ENCODE assay signal across 8 cellular contexts in the genomic region with DNA sequence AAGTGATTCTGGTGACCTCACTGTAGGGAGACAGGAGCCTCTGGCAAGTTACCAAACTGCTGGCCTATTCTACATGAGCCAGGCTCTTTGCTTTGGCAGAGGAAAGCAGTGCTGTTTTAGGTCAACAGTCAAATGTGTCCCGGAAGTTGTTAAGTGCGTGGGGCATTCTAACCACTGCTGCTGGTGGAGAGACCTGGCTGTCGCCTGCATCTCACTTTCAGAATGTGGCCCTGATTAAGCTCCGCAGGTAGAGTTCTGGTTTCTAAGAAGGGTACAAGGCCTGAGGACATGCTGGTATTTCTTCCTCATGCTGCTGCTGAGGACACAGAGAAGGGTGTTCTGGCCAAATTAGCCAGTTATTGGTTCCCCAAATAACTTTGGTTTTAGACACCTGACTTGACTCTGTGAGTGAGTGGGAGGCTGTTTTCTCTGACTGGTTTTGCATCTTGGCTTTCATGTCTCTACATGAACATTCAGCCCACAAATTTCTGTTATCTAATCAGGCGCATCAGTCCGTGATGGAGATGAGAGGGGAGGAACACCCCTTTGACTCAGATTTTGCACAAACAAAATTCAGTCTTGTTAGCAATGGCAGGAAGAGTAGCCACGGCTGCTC.
DNase-seq lines count a peak whose midpoint lies in the region; ATAC-seq, FAIRE-seq and TF ChIP-seq lines count a peak whose summit lies in the region.

No MANE protein-coding gene starts in this region.

- TF ChIP-seq RAD21 in K562 (CRISPR knock-in tag; conservative IDR thresholded peaks at IDR 0.05 in 1 of 2, IDR thresholded peaks at IDR 0.05 in 1 of 2), result no peak

- no peaks in the 10 kb centered on the region for H3K9me3 ChIP-seq in K562 (replicated peaks; ENCODE audit: control insufficient read depth, insufficient read depth, low read depth, low read length)

- FAIRE-seq in K562 (lab: Jason Lieb, UNC), result no peak

- no peaks in the 10 kb centered on the region for H3K79me2 ChIP-seq in K562 (ENCODE audit: control insufficient read depth, insufficient read depth, low read length)

- no peak overlapping the region for H3K4me3 Mint-ChIP-seq in progenitor cell of endocrine pancreas (ENCODE audit: low read depth)

- in situ Hi-C loops in K562 (cut with MboI), result no loop called here

- no peak overlapping the region; a peak in 1 of 4 replicates for H3K9ac ChIP-seq in K562 (ENCODE audit: insufficient read depth in 1 of 2, low read depth in 2 of 2, low read length in 2 of 2)

- peak; percentile 95 for DNase-seq in NCI-H1092 (lab: John Stamatoyannopoulos, UW)
- DNase-seq in K562 (ENCODE audit: extremely low read depth in 1 of 4, low spot score in 3 of 4), result no peak
- DNase-seq in progenitor cell of endocrine pancreas (ENCODE audit: low spot score, unreplicated experiment), result no peak
- DNase-seq in hippocampal formation (lab: John Stamatoyannopoulos, UW), result no peak
- DNase-seq in GDM1 (lab: John Stamatoyannopoulos, UW), result no peak
- no peak for DNase-seq in inferior parietal cortex (ENCODE audit: extremely low spot score)

- H2AFZ ChIP-seq in K562 (ENCODE audit: low read depth, low read length), result no peak overlapping the region

- no peak overlapping the region for H3K4me2 ChIP-seq in K562 (ENCODE audit: insufficient read depth, low read length)

- no peaks in the 10 kb centered on the region for H3K4me1 Mint-ChIP-seq in progenitor cell of endocrine pancreas (ENCODE audit: low read depth)

- POLR2A ChIA-PET in K562 (lab: Yijun Ruan, JAX), result no interaction called here

- H3K27me3 ChIP-seq in K562 (ENCODE audit: control insufficient read depth in 2 of 2, insufficient read depth in 2 of 2, low read length in 2 of 2), result peaks cover 0 to 4% of the 10 kb centered on the region in 2 experiments; a peak in 1 of 5 replicates

- no peak overlapping the region for H3K4me3 ChIP-seq in K562

- H3K36me3 Mint-ChIP-seq in progenitor cell of endocrine pancreas (ENCODE audit: insufficient read depth), result no peaks in the 10 kb centered on the region

- BruUV-seq in K562 (replicated peaks; lab: Mats Ljungman, UMichigan), result no TSS peak

- peaks cover 8% of the 10 kb centered on the region for H3K9me3 Mint-ChIP-seq in progenitor cell of endocrine pancreas (ENCODE audit: low read depth)

- no peak overlapping the region for H3K27ac ChIP-seq in K562 (ENCODE audit: extremely low read depth, low read depth, low read length)

- H3K27ac Mint-ChIP-seq in progenitor cell of endocrine pancreas, result peak overlapping the region; percentile 18

- no peaks in the 10 kb centered on the region for H4K20me1 ChIP-seq in K562 (replicated peaks; ENCODE audit: control insufficient read depth, insufficient read depth, low read length)

- TF ChIP-seq CTCF in K562 (IDR thresholded peaks at IDR 0.05 in 2 of 3, conservative IDR thresholded peaks at IDR 0.05 in 1 of 3; ENCODE audit: insufficient read depth in 2 of 3, low read depth in 1 of 3, low read length in 3 of 3) (no peak), progenitor cell of endocrine pancreas (IDR thresholded peaks at IDR 0.05; ENCODE audit: unreplicated experiment) (no peak)

- ATAC-seq in GM18519 (IDR thresholded peaks at IDR 0.05; ENCODE audit: low FRiP score, unreplicated experiment) (peak; percentile 85), GM21737 (IDR thresholded peaks at IDR 0.05; ENCODE audit: unreplicated experiment) (peak; percentile 86), K562 (peak; percentile 36; the same call in 2 of the 3 replicates)

- TF ChIP-seq EP300 in K562 (IDR thresholded peaks at IDR 0.05; ENCODE audit: low read length), result no peak

- TF ChIP-seq POLR2A in K562 (conservative IDR thresholded peaks at IDR 0.05), result no peak

- H3K36me3 ChIP-seq in K562 (ENCODE audit: control insufficient read depth, insufficient read depth, low read length), result no peaks in the 10 kb centered on the region

- H3K27me3 Mint-ChIP-seq in progenitor cell of endocrine pancreas, result no peaks in the 10 kb centered on the region

- WGBS in K562 (ENCODE audit: insufficient coverage, low coverage, missing lambda C conversion rate), result 5% methylated on average over 7 of the region's 7 CpGs

- CTCF ChIA-PET in K562 (lab: Yijun Ruan, JAX; ENCODE audit: low intra/inter-chr PET ratio), result interaction anchor here (1.9 kb wide), 1 partner anchor 156 kb away, joined by 12 read pairs; no protein-coding TSS in a partner anchor

- H3K4me1 ChIP-seq in K562 (replicated peaks in 1 of 2; ENCODE audit: control insufficient read depth in 2 of 2, insufficient read depth in 2 of 2, low read length in 2 of 2), result no peaks in the 10 kb centered on the region; a peak in 1 of 5 replicates

- H3K9me1 ChIP-seq in K562 (ENCODE audit: control insufficient read depth, insufficient read depth, low read length), result no peaks in the 10 kb centered on the region

- intact Hi-C loops in K562 (cut with micrococcal nuclease), result no loop called here

TF ChIP-seq in K562, 482 proteins besides CTCF, POLR2A, EP300 and RAD21 (continues in another document):
- TF ChIP-seq MEIS2 (IDR thresholded peaks at IDR 0.05; ENCODE audit: partially characterized antibody), result no peak
- no peak for TF ChIP-seq ZNF785 (CRISPR knock-in tag; IDR thresholded peaks at IDR 0.05)
- no peak for TF ChIP-seq MCM2 (IDR thresholded peaks at IDR 0.05; ENCODE audit: low read depth)
- TF ChIP-seq, protein P1, sequence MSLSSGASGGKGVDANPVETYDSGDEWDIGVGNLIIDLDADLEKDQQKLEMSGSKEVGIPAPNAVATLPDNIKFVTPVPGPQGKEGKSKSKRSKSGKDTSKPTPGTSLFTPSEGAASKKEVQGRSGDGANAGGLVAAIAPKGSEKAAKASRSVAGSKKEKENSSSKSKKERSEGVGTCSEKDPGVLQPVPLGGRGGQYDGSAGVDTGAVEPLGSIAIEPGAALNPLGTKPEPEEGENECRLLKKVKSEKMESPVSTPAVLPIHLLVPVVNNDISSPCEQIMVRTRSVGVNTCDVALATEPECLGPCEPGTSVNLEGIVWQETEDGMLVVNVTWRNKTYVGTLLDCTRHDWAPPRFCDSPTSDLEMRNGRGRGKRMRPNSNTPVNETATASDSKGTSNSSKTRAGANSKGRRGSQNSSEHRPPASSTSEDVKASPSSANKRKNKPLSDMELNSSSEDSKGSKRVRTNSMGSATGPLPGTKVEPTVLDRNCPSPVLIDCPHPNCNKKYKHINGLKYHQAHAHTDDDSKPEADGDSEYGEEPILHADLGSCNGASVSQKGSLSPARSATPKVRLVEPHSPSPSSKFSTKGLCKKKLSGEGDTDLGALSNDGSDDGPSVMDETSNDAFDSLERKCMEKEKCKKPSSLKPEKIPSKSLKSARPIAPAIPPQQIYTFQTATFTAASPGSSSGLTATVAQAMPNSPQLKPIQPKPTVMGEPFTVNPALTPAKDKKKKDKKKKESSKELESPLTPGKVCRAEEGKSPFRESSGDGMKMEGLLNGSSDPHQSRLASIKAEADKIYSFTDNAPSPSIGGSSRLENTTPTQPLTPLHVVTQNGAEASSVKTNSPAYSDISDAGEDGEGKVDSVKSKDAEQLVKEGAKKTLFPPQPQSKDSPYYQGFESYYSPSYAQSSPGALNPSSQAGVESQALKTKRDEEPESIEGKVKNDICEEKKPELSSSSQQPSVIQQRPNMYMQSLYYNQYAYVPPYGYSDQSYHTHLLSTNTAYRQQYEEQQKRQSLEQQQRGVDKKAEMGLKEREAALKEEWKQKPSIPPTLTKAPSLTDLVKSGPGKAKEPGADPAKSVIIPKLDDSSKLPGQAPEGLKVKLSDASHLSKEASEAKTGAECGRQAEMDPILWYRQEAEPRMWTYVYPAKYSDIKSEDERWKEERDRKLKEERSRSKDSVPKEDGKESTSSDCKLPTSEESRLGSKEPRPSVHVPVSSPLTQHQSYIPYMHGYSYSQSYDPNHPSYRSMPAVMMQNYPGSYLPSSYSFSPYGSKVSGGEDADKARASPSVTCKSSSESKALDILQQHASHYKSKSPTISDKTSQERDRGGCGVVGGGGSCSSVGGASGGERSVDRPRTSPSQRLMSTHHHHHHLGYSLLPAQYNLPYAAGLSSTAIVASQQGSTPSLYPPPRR (CRISPR knock-in tag; IDR thresholded peaks at IDR 0.05; ENCODE audit: borderline replicate concordance), result no peak
- TF ChIP-seq, protein P2, sequence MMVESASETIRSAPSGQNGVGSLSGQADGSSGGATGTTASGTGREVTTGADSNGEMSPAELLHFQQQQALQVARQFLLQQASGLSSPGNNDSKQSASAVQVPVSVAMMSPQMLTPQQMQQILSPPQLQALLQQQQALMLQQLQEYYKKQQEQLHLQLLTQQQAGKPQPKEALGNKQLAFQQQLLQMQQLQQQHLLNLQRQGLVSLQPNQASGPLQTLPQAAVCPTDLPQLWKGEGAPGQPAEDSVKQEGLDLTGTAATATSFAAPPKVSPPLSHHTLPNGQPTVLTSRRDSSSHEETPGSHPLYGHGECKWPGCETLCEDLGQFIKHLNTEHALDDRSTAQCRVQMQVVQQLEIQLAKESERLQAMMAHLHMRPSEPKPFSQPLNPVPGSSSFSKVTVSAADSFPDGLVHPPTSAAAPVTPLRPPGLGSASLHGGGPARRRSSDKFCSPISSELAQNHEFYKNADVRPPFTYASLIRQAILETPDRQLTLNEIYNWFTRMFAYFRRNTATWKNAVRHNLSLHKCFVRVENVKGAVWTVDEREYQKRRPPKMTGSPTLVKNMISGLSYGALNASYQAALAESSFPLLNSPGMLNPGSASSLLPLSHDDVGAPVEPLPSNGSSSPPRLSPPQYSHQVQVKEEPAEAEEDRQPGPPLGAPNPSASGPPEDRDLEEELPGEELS (CRISPR knock-in tag; IDR thresholded peaks at IDR 0.05; ENCODE audit: borderline replicate concordance), result no peak
- TF ChIP-seq ARNT (IDR thresholded peaks at IDR 0.05), result no peak
- TF ChIP-seq EP400 (IDR thresholded peaks at IDR 0.05), result no peak
- TF ChIP-seq FIP1L1 (IDR thresholded peaks at IDR 0.05; ENCODE audit: low read depth, low read length, poor library complexity, severe bottlenecking), result no peak
- TF ChIP-seq CBX2 (IDR thresholded peaks at IDR 0.05; ENCODE audit: insufficient read depth, low read length, poor library complexity, severe bottlenecking), result no peak
- TF ChIP-seq VEZF1 (CRISPR knock-in tag; IDR thresholded peaks at IDR 0.05), result peak; percentile 23; the same call in 1 of the 2 replicates
- TF ChIP-seq ZC3H8 (IDR thresholded peaks at IDR 0.05), result no peak
- peak; percentile 29; the same call in 1 of the 2 replicates for TF ChIP-seq GABPA (tag; conservative IDR thresholded peaks at IDR 0.05; ENCODE audit: low read depth)
- TF ChIP-seq ZFX (CRISPR knock-in tag; IDR thresholded peaks at IDR 0.05), result no peak

Comparison
In these comparisons a context has a peak if more than half of its experiments do, and no peak if none do; other contexts are left out.
1. ATAC-seq: peak in every context shown above with its lines; median percentile 86 in GM21737; 85 in GM18519; 36 in K562.